8 cellular contexts compared by ENCODE assay signal in the genomic region with DNA sequence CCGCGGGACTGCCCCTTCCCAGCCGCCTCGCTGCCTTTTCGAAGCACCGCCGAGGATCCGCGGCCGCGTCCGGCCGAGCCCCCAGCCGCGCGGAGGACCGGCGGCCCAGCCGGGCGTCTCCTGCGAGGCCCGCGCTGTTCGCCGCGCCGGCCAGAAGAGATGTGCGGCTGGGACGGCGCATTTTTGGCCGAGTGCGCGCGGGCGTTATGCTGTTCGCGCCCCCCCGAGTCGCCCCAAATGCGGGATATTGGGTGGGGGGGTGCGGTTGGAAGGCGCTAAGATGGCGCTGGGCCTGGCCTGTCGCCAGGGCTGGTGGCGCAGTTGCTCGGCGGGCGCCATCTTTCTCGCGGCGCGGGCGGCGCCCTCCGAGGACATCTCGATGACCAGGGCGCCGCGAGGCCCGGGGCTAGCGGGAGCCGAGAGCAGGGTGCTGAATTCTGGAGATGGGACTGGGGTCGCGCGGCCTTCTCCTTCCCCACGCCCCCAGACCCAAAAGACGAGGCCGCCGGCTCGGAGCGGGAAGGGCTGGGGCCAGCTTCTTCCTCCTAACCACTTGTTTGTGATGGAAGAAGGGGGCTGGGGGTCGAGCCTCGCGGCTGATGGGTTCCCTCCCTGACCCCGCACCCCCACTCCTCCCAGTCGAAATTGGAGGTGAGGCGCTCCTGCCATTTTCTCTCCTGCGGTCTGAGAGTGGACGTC. TPM values are rescaled to one million over a fixed set of nuclear protein-coding genes. Genes with fewer than 3 reads are reported as not detected.
A peak's percentile ranks its signal among the peaks of the same experiment; 100 is the strongest.
DNase-seq lines count a peak whose midpoint lies in the region; ATAC-seq lines count a peak whose summit lies in the region.

No MANE protein-coding gene starts in this region.

- ATAC-seq in GM19395 (IDR thresholded peaks at IDR 0.05; ENCODE audit: unreplicated experiment) (peak; percentile 46), aorta (ENCODE audit: low FRiP score) (peak; percentile 85)

- H3K36me3 ChIP-seq in rectal smooth muscle tissue (ENCODE audit: control insufficient read depth, insufficient read depth, low read length) (no peaks in the 10 kb centered on the region), aorta (ENCODE audit: control insufficient read depth in 1 of 2, insufficient read depth in 2 of 2, low read length in 1 of 2) (no peaks in the 10 kb centered on the region)

- H3K4me1 ChIP-seq in rectal smooth muscle tissue (ENCODE audit: control insufficient read depth, insufficient read depth, low read length) (peaks cover 15% of the 10 kb centered on the region), aorta (ENCODE audit: control insufficient read depth in 1 of 2, insufficient read depth in 2 of 2, low read length in 2 of 2) (peaks cover 0 to 3% of the 10 kb centered on the region in 2 donors)

- intact Hi-C loops in aorta (cut with DNase I), result loop anchor here (2.0 to 5.0 kb wide), 3 partner anchors 37 to 94 kb away; partner anchors contain the start of genes RPL7L1 (in 1 of the 2) and TBCC (in 1 of the 2)

- H3K27ac ChIP-seq in rectal smooth muscle tissue (ENCODE audit: low read depth, low read length) (peak overlapping the region; percentile 100), aorta (ENCODE audit: low read depth in 1 of 2, low read length in 2 of 2) (peak overlapping the region; percentile 100)

- H3K9ac ChIP-seq in rectal smooth muscle tissue (ENCODE audit: low read length), result peak overlapping the region; percentile 99

- DNase-seq in C1 segment of cervical spinal cord (lab: John Stamatoyannopoulos, UW) (peak in 13 of 14 donors; percentile 59 to 94 (median 79)), M059J (ENCODE audit: low read depth) (peak; percentile 67), T-helper 2 cell (peak; percentile 51 to 84 (median 75)), anterior cingulate cortex (lab: John Stamatoyannopoulos, UW) (peak in 56 of 58 donors; percentile 18 to 89 (median 69)), hepatic stellate cell (ENCODE audit: low spot score) (peak; percentile 63), aorta (peak; percentile 82 to 93)

- H3K27me3 ChIP-seq in rectal smooth muscle tissue (ENCODE audit: control insufficient read depth, insufficient read depth, low read length) (no peaks in the 10 kb centered on the region), aorta (ENCODE audit: control insufficient read depth in 1 of 2, insufficient read depth in 2 of 2, low read length in 1 of 2) (no peaks in the 10 kb centered on the region)

- WGBS in aorta, 2 donors, result 0% methylated on average over 46 to 79 of the region's 79 CpGs

- H3K4me3 ChIP-seq in rectal smooth muscle tissue (ENCODE audit: low read length) (peak overlapping the region; percentile 89), aorta (ENCODE audit: low read length in 2 of 2) (peak overlapping the region; percentile 74 to 99)

- no peaks in the 10 kb centered on the region for H3K9me3 ChIP-seq in aorta (ENCODE audit: control insufficient read depth, low read length)

RNA-seq across cellular contexts. Expression of gene BICRAL, which starts 1.5 kb away (rescaled TPM):
- total RNA-seq in M059J (2014; rRNA removed; shearing (Covaris generic)), result 5.4 and 7.5 TPM in 2 replicates
- total RNA-seq in aorta, result 10 to 100 TPM; 17.2 to 21.1 TPM
- 1 to 10 TPM; 4.8 to 5.8 TPM for polyA plus RNA-seq in aorta

RNA-seq across cellular contexts. Expression of gene TBCC, which starts 37.4 kb away (rescaled TPM):
- 46.2 and 62.8 TPM in 2 replicates for total RNA-seq in M059J (2014; rRNA removed; shearing (Covaris generic))
- total RNA-seq in aorta, result 10 to 100 TPM; 16.1 to 16.8 TPM
- polyA plus RNA-seq in aorta, result 10 to 100 TPM; 14.4 to 33.1 TPM

Comparison
In these comparisons a context has a peak if more than half of its experiments do, and no peak if none do; other contexts are left out.
1. Peak in every context shown above with its lines: DNase-seq, ATAC-seq, H3K4me3 ChIP-seq and H3K27ac ChIP-seq.